ENCODE assay signal across 20 cellular contexts in genomic region chr2:240183370-240184197, GRCh38. TPM values are rescaled to one million over a fixed set of nuclear protein-coding genes. Genes with fewer than 3 reads are reported as not detected.
A peak's percentile ranks its signal among the peaks of the same experiment; 100 is the strongest.
DNase-seq lines count a peak whose midpoint lies in the region; ATAC-seq and TF ChIP-seq lines count a peak whose summit lies in the region.
"Had no signal": no experiment of that assay in that cellular context is flagged by ENCODE, and none has a peak within 500 bp of the region (broad histone marks: within the 10 kb centered on the region; RNA-seq: fewer than 3 reads in every experiment).

No MANE protein-coding gene starts in this region.

- no peak for ATAC-seq in natural killer cell treated with Interleukin-12 subunit alpha and Interleukin-12 subunit beta and Interleukin-15 and Interleukin-18, amount 100 ng/mL, for 72 hours
- no peak for ATAC-seq in natural killer cell
- no peak for ATAC-seq in sciatic nerve
- no peak for ATAC-seq in HG03460 (IDR thresholded peaks at IDR 0.05; ENCODE audit: unreplicated experiment)

- peak; percentile 51 for DNase-seq in natural killer cell treated with Interleukin-12 subunit alpha and Interleukin-12 subunit beta and Interleukin-15 and Interleukin-18, amount 100 ng/mL, for 72 hours (ENCODE audit: low spot score)
- DNase-seq in natural killer cell (no peak), endodermal cell (peak; percentile 24), sciatic nerve (ENCODE audit: low spot score) (peak; percentile 22), hippocampal formation (lab: John Stamatoyannopoulos, UW) (no peak), NCI-H2081 treated with DMSO at 0.1 percent for 48 hours (lab: John Stamatoyannopoulos, UW) (no peak), testis (no peak)
- DNase-seq: 8988T, GDM1, HFFc6, MV-4-11, NCI-H1417 treated with DMSO at 0.1 percent for 48 hours, NCI-H2029, NCI-H510A had no signal

- peaks cover 0 to 5% of the 10 kb centered on the region in 2 donors for H3K4me1 Mint-ChIP-seq in natural killer cell treated with Interleukin-12 subunit alpha and Interleukin-12 subunit beta and Interleukin-15 and Interleukin-18, amount 100 ng/mL, for 72 hours (ENCODE audit: low read depth in 2 of 2)
- H3K4me1 Mint-ChIP-seq in natural killer cell = no peaks in the 10 kb centered on the region
- H3K4me1 Mint-ChIP-seq in endodermal cell = no peaks in the 10 kb centered on the region
- H3K4me1 Mint-ChIP-seq: CD14-positive monocyte had no signal

- H3K4me3 ChIP-seq in endodermal cell (ENCODE audit: low read length) (no peak overlapping the region), testis (no peak overlapping the region)
- H3K4me3 ChIP-seq: SJSA1 had no signal

- peaks cover 19 to 26% of the 10 kb centered on the region in 2 donors for H3K27me3 Mint-ChIP-seq in natural killer cell treated with Interleukin-12 subunit alpha and Interleukin-12 subunit beta and Interleukin-15 and Interleukin-18, amount 100 ng/mL, for 72 hours
- peaks cover 14 to 31% of the 10 kb centered on the region in 2 donors for H3K27me3 Mint-ChIP-seq in natural killer cell (ENCODE audit: low read depth in 2 of 2)
- peaks cover 14% of the 10 kb centered on the region for H3K27me3 Mint-ChIP-seq in endodermal cell (ENCODE audit: insufficient read depth)

- H3K27ac ChIP-seq in endodermal cell (ENCODE audit: low read depth, low read length) (no peak overlapping the region), testis (no peak overlapping the region)
- H3K27ac ChIP-seq: KMS-11, SJSA1 had no signal

- no peak for TF ChIP-seq CTCF in natural killer cell (IDR thresholded peaks at IDR 0.05)
- no peak for TF ChIP-seq CTCF in endodermal cell (conservative IDR thresholded peaks at IDR 0.05)
- no peak for TF ChIP-seq CTCF in testis (IDR thresholded peaks at IDR 0.05)

- H3K9me3 Mint-ChIP-seq in natural killer cell treated with Interleukin-12 subunit alpha and Interleukin-12 subunit beta and Interleukin-15 and Interleukin-18, amount 100 ng/mL, for 72 hours = no peaks in the 10 kb centered on the region
- H3K9me3 Mint-ChIP-seq in natural killer cell = no peaks in the 10 kb centered on the region
- peaks cover 20% of the 10 kb centered on the region for H3K9me3 Mint-ChIP-seq in endodermal cell

- no peak overlapping the region for H3K4me3 Mint-ChIP-seq in natural killer cell treated with Interleukin-12 subunit alpha and Interleukin-12 subunit beta and Interleukin-15 and Interleukin-18, amount 100 ng/mL, for 72 hours
- H3K4me3 Mint-ChIP-seq in natural killer cell (no peak overlapping the region), endodermal cell (no peak overlapping the region)
- H3K4me3 Mint-ChIP-seq: CD14-positive monocyte, HFFc6 had no signal

- no peak overlapping the region for H3K27ac Mint-ChIP-seq in natural killer cell treated with Interleukin-12 subunit alpha and Interleukin-12 subunit beta and Interleukin-15 and Interleukin-18, amount 100 ng/mL, for 72 hours
- H3K27ac Mint-ChIP-seq in natural killer cell = no peak overlapping the region
- H3K27ac Mint-ChIP-seq in endodermal cell = no peak overlapping the region
- H3K27ac Mint-ChIP-seq: CD14-positive monocyte, HFFc6 had no signal

- H3K9ac ChIP-seq in endodermal cell (ENCODE audit: extremely low read depth, low read length, poor library complexity, severe bottlenecking) = no peak overlapping the region
- H3K9ac ChIP-seq: KMS-11 had no signal

- H3K36me3 ChIP-seq in endodermal cell (ENCODE audit: control insufficient read depth, insufficient read depth, low read length) (no peaks in the 10 kb centered on the region), testis (ENCODE audit: low read depth, missing control alignments) (no peaks in the 10 kb centered on the region)
- H3K36me3 ChIP-seq: SJSA1 had no signal

- intact Hi-C loops in natural killer cell (cut with micrococcal nuclease) (no loop called here), sciatic nerve (cut with DNase I) (no loop called here), testis (cut with DNase I; ENCODE audit: low total_unique reads) (no loop called here)

- no peak for TF ChIP-seq POLR2A in testis (IDR thresholded peaks at IDR 0.05)

- H3K9me3 ChIP-seq in endodermal cell (ENCODE audit: control insufficient read depth, low read length) = peaks cover 7% of the 10 kb centered on the region
- no peaks in the 10 kb centered on the region for H3K9me3 ChIP-seq in testis

- 90 to 92% methylated on average over 17 to 20 of the region's 20 CpGs for WGBS in endodermal cell (ENCODE audit: insufficient coverage in 1 of 2, insufficient read length in 1 of 2), 2 experiments
- WGBS in testis, 2 donors = 80% methylated on average over 20 of the region's 20 CpGs

- H3K27me3 ChIP-seq in endodermal cell (ENCODE audit: control insufficient read depth, insufficient read depth, low read length, poor library complexity, severe bottlenecking) = no peaks in the 10 kb centered on the region
- H3K27me3 ChIP-seq in testis = no peaks in the 10 kb centered on the region

- H3K4me1 ChIP-seq in endodermal cell (ENCODE audit: control insufficient read depth, insufficient read depth, low read length) (no peaks in the 10 kb centered on the region), testis (no peaks in the 10 kb centered on the region)
- H3K4me1 ChIP-seq: SJSA1 had no signal

- H3K36me3 Mint-ChIP-seq in natural killer cell treated with Interleukin-12 subunit alpha and Interleukin-12 subunit beta and Interleukin-15 and Interleukin-18, amount 100 ng/mL, for 72 hours = no peaks in the 10 kb centered on the region
- H3K36me3 Mint-ChIP-seq in natural killer cell (no peaks in the 10 kb centered on the region), endodermal cell (ENCODE audit: low read depth) (no peaks in the 10 kb centered on the region)
- H3K36me3 Mint-ChIP-seq: CD14-positive monocyte had no signal

RNA-seq across cellular contexts. Expression of gene OTOS, which starts 43.1 kb away (rescaled TPM):
- total RNA-seq in natural killer cell treated with Interleukin-12 subunit alpha and Interleukin-12 subunit beta and Interleukin-15 and Interleukin-18, amount 100 ng/mL, for 72 hours = not detected
- total RNA-seq in natural killer cell (not detected), endodermal cell (not detected), sciatic nerve (not detected), testis (1 to 10 TPM in 1 of 2 donors, not detected in 1; 1.5 TPM)
- not detected for polyA plus RNA-seq in endodermal cell (2013, experiment 1 of 2)
- polyA plus RNA-seq in endodermal cell (2013, experiment 2 of 2) = not detected
- 1.2 TPM for polyA plus RNA-seq in testis (ENCODE audit: insufficient read depth, low read depth, low replicate concordance)
- total RNA-seq: HT-29, SJSA1 had no signal
- polyA plus RNA-seq: AG04450, CD14-positive monocyte had no signal

RNA-seq across cellular contexts. Expression of gene COPS9, which starts 47.5 kb away (rescaled TPM):
- 100 to 1,000 TPM; 117 to 131 TPM for total RNA-seq in natural killer cell treated with Interleukin-12 subunit alpha and Interleukin-12 subunit beta and Interleukin-15 and Interleukin-18, amount 100 ng/mL, for 72 hours
- total RNA-seq in natural killer cell (10 to 100 TPM; 51.5 to 76.5 (median 53.5) TPM), endodermal cell (100 to 1,000 TPM; 151 to 161 TPM), sciatic nerve (124 TPM), testis (100 to 1,000 TPM; 170 to 201 TPM)
- polyA plus RNA-seq in endodermal cell (2013, experiment 1 of 2) = 175 TPM
- 183 TPM for polyA plus RNA-seq in endodermal cell (2013, experiment 2 of 2)
- polyA plus RNA-seq in testis (ENCODE audit: insufficient read depth, low read depth, low replicate concordance) = 167 TPM

Comparison
In these comparisons a context has a peak if more than half of its experiments do, and no peak if none do; other contexts are left out.
1. DNase-seq: peak in natural killer cell treated with Interleukin-12 subunit alpha and Interleukin-12 subunit beta and Interleukin-15 and Interleukin-18, amount 100 ng/mL, for 72 hours (single experiment), endodermal cell (single experiment) and sciatic nerve (single experiment); none in natural killer cell (single experiment), hippocampal formation (0 of 2), NCI-H2081 treated with DMSO at 0.1 percent for 48 hours (single experiment) and testis (single experiment).